1 cellular context compared by ENCODE assay signal in genomic region chr1:62286778-62287224, GRCh38.
TF ChIP-seq lines count a peak whose summit lies in the region.

No MANE protein-coding gene starts in this region.

TF ChIP-seq in WTC11, 78 proteins besides CTCF, POLR2A, EP300 and RAD21 (continued from another document):
- TF ChIP-seq ATF2 (CRISPR knock-in tag; IDR thresholded peaks at IDR 0.05; ENCODE audit: borderline replicate concordance, low read depth) (no peak), USF2 (CRISPR knock-in tag; IDR thresholded peaks at IDR 0.05) (no peak), ZBTB21 (CRISPR knock-in tag; IDR thresholded peaks at IDR 0.05; ENCODE audit: borderline replicate concordance) (no peak), ZNF219 (CRISPR knock-in tag; IDR thresholded peaks at IDR 0.05; ENCODE audit: borderline replicate concordance) (no peak), ZNF138 (CRISPR knock-in tag; conservative IDR thresholded peaks at IDR 0.05) (no peak), TP53 (CRISPR knock-in tag; IDR thresholded peaks at IDR 0.05) (no peak), E2F5 (CRISPR knock-in tag; IDR thresholded peaks at IDR 0.05) (0 out of 2 replicates have a peak, but pooled peaks have one; percentile 44), CBFB (CRISPR knock-in tag; IDR thresholded peaks at IDR 0.05; ENCODE audit: low read depth) (no peak), ELF4 (CRISPR knock-in tag; IDR thresholded peaks at IDR 0.05; ENCODE audit: low read depth) (no peak), ZNF425 (CRISPR knock-in tag; conservative IDR thresholded peaks at IDR 0.05) (no peak), TEAD4 (CRISPR knock-in tag; IDR thresholded peaks at IDR 0.05) (no peak), ZNF416 (CRISPR knock-in tag; IDR thresholded peaks at IDR 0.05) (no peak), TEAD1 (CRISPR knock-in tag; IDR thresholded peaks at IDR 0.05) (peak; percentile 86)
- TF ChIP-seq, protein P1, sequence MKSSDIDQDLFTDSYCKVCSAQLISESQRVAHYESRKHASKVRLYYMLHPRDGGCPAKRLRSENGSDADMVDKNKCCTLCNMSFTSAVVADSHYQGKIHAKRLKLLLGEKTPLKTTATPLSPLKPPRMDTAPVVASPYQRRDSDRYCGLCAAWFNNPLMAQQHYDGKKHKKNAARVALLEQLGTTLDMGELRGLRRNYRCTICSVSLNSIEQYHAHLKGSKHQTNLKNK (CRISPR knock-in tag; IDR thresholded peaks at IDR 0.05), result no peak
- TF ChIP-seq, protein P2, sequence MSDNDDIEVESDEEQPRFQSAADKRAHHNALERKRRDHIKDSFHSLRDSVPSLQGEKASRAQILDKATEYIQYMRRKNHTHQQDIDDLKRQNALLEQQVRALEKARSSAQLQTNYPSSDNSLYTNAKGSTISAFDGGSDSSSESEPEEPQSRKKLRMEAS (CRISPR knock-in tag; IDR thresholded peaks at IDR 0.05), result no peak
- TF ChIP-seq, protein P3, sequence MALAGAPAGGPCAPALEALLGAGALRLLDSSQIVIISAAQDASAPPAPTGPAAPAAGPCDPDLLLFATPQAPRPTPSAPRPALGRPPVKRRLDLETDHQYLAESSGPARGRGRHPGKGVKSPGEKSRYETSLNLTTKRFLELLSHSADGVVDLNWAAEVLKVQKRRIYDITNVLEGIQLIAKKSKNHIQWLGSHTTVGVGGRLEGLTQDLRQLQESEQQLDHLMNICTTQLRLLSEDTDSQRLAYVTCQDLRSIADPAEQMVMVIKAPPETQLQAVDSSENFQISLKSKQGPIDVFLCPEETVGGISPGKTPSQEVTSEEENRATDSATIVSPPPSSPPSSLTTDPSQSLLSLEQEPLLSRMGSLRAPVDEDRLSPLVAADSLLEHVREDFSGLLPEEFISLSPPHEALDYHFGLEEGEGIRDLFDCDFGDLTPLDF (CRISPR knock-in tag; IDR thresholded peaks at IDR 0.05), result no peak
